ENCODE assay signal across 8 cellular contexts in the genomic region with DNA sequence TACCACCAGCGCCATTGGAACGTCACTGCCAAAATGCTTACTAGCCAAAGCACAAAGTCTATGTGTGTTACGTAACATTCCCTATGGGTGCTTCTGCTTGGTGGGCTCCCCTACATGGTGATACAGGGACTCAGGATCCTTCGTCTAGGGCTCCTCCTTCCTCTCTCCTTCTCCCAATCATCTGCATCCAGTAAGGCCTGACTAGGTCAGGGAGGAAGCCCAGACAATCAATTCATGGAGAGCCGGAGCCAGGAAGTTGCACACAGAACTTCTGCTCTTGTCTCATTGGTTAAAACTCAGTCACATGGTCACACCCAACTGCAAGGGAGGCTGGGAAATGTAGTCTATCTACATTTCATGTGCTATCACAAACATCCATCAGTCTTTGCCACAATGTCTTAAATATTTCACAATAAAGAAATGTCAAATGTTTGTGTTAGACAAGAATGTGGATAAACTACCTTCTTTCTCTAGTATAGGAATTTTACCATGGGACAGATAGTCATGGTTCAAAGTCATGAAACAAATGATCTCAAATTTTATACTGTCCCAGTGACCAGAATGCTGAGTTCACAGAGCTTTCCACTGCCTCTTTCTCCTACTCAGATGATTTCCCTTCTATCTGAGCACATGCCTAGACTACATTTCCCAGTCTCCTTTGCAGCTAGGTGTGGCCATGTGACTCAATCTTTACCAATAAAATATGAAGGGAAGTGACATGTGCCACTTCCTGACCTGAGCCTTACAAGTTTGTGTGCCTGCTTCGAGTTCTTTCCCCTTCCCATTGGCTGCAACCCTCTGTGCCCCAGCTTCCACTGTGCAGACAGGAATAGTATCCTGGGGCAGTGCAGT. TPM values are rescaled to one million over a fixed set of nuclear protein-coding genes. Genes with fewer than 3 reads are reported as not detected.
DNase-seq lines count a peak whose midpoint lies in the region; ATAC-seq, FAIRE-seq and TF ChIP-seq lines count a peak whose summit lies in the region.

No MANE protein-coding gene starts in this region.

- POLR2A ChIA-PET in activated CD4-positive, alpha-beta T cell treated with anti-CD3 and anti-CD28 coated beads, Interleukin-2, amount 10 ng/mL, durations not matched to agents 7 days and 5 days (lab: Charles Lee): no interaction called here

- no peak overlapping the region for H3K4me3 ChIP-seq in NB4 (ENCODE audit: low read depth, low read length)

- H3K4me1 Mint-ChIP-seq in activated CD4-positive, alpha-beta T cell treated with anti-CD3 and anti-CD28 coated beads, Interleukin-2, amount 10 ng/mL, durations not matched to agents 7 days and 5 days: peaks cover 40% of the 10 kb centered on the region
- peaks cover 12 to 20% of the 10 kb centered on the region in 2 donors for H3K4me1 Mint-ChIP-seq in natural killer cell

- peaks cover 18% of the 10 kb centered on the region for H3K36me3 Mint-ChIP-seq in activated CD4-positive, alpha-beta T cell treated with anti-CD3 and anti-CD28 coated beads, Interleukin-2, amount 10 ng/mL, durations not matched to agents 7 days and 5 days (ENCODE audit: low read depth)
- H3K36me3 Mint-ChIP-seq in natural killer cell: no peaks in the 10 kb centered on the region

- peaks cover 2% of the 10 kb centered on the region for H3K27me3 Mint-ChIP-seq in activated CD4-positive, alpha-beta T cell treated with anti-CD3 and anti-CD28 coated beads, Interleukin-2, amount 10 ng/mL, durations not matched to agents 7 days and 5 days
- peaks cover 0 to 4% of the 10 kb centered on the region in 2 donors for H3K27me3 Mint-ChIP-seq in natural killer cell (ENCODE audit: low read depth in 2 of 2)

- TF ChIP-seq CTCF in NB4 (IDR thresholded peaks at IDR 0.05; ENCODE audit: low read depth, low read length) (no peak), natural killer cell (IDR thresholded peaks at IDR 0.05) (no peak)

- H3K9me3 Mint-ChIP-seq in activated CD4-positive, alpha-beta T cell treated with anti-CD3 and anti-CD28 coated beads, Interleukin-2, amount 10 ng/mL, durations not matched to agents 7 days and 5 days: peaks cover 13% of the 10 kb centered on the region
- no peaks in the 10 kb centered on the region for H3K9me3 Mint-ChIP-seq in natural killer cell

- CTCF ChIA-PET in activated CD4-positive, alpha-beta T cell treated with anti-CD3 and anti-CD28 coated beads, Interleukin-2, amount 10 ng/mL, durations not matched to agents 7 days and 5 days (lab: Charles Lee): interaction anchor here (1.2 to 2.0 kb wide), 2 partner anchors 11 to 21 kb away, joined by 3 to 5 read pairs; a partner anchor contains a TSS

- intact Hi-C loops in natural killer cell (cut with micrococcal nuclease): loop anchor here (5.0 kb wide), 1 partner anchor 519 kb away; no protein-coding TSS in a partner anchor

- peak; percentile 54 for DNase-seq in activated CD4-positive, alpha-beta T cell treated with anti-CD3 and anti-CD28 coated beads, Interleukin-2, amount 10 ng/mL, durations not matched to agents 7 days and 5 days
- no peak for DNase-seq in activated CD4-positive, alpha-beta T cell treated with anti-CD3 and anti-CD28 coated beads for 4 hours
- DNase-seq in NB4 (ENCODE audit: low read depth) (peak; percentile 88), fibroblast of gingiva (ENCODE audit: low read depth) (peak; percentile 83), natural killer cell (no peak), amniotic stem cell (lab: John Stamatoyannopoulos, UW) (no peak)

- FAIRE-seq in TTC549 (lab: Jason Lieb, UNC): peak; percentile 81

- peak; percentile 28 for TF ChIP-seq POLR2A in NB4 (IDR thresholded peaks at IDR 0.05; ENCODE audit: extremely low read depth, insufficient read length)

- H3K4me3 Mint-ChIP-seq in activated CD4-positive, alpha-beta T cell treated with anti-CD3 and anti-CD28 coated beads, Interleukin-2, amount 10 ng/mL, durations not matched to agents 7 days and 5 days: peak overlapping the region; percentile 39
- H3K4me3 Mint-ChIP-seq in natural killer cell: peak overlapping the region; percentile 83

- H3K27ac Mint-ChIP-seq in activated CD4-positive, alpha-beta T cell treated with anti-CD3 and anti-CD28 coated beads, Interleukin-2, amount 10 ng/mL, durations not matched to agents 7 days and 5 days: peak overlapping the region; percentile 82
- peak overlapping the region; percentile 54 to 79 for H3K27ac Mint-ChIP-seq in natural killer cell

- ATAC-seq in natural killer cell (peak in 2 of 3 donors; percentile 69 to 78), HG03108 (IDR thresholded peaks at IDR 0.05; ENCODE audit: unreplicated experiment) (no peak)

RNA-seq across cellular contexts. Expression of a gene that starts 9.3 kb away (rescaled TPM):
- total RNA-seq in activated CD4-positive, alpha-beta T cell treated with anti-CD3 and anti-CD28 coated beads, Interleukin-2, amount 10 ng/mL, durations not matched to agents 7 days and 5 days: not detected
- total RNA-seq in natural killer cell: not detected

RNA-seq across cellular contexts. Expression of a gene that starts 21.2 kb away (rescaled TPM):
- total RNA-seq in activated CD4-positive, alpha-beta T cell treated with anti-CD3 and anti-CD28 coated beads, Interleukin-2, amount 10 ng/mL, durations not matched to agents 7 days and 5 days: not detected
- total RNA-seq in natural killer cell: not detected

Comparison
In these comparisons a context has a peak if more than half of its experiments do, and no peak if none do; other contexts are left out.
1. DNase-seq: peak in activated CD4-positive, alpha-beta T cell treated with anti-CD3 and anti-CD28 coated beads, Interleukin-2, amount 10 ng/mL, durations not matched to agents 7 days and 5 days (single experiment), NB4 (single experiment) and fibroblast of gingiva (single experiment); none in activated CD4-positive, alpha-beta T cell treated with anti-CD3 and anti-CD28 coated beads for 4 hours (0 of 2), natural killer cell (single experiment) and amniotic stem cell (single experiment).